Comparison of ENCODE assay signal across 8 cellular contexts in the genomic region with DNA sequence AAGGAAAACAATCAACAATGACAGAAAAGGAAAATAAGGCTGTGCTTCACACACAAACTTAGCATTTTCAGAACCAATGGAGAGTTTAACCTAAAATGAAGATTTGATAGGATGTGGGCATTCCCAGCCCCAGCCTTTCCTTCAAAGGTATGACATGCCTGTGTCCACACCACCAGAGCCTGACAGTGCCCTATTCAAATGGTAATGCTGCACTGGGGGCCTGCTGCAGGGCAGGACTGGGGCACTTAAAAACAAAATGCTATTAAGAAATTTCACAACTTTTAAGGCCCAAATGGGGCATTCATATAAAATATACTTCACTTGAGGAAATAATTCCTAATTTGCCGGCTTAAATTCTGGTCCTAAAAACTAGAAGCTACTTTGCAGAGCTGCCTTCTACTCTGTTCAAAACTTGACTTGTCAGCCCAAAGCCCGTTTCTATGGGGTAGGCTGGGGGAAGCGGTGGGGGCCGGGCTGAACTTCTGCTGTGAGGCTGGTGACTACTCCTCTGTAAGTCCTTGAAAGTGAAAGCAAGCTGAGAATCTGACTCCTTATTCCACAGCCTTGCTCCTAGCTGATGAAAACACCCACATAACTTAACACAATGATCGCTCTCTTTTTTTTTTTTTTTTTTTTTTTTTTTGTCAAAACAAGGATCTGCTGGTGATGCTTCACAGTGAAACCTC. TPM values are rescaled to one million over a fixed set of nuclear protein-coding genes. Genes with fewer than 3 reads are reported as not detected.
DNase-seq lines count a peak whose midpoint lies in the region; ATAC-seq and TF ChIP-seq lines count a peak whose summit lies in the region.

No MANE protein-coding gene starts in this region.

- H3K36me3 ChIP-seq in cardiac muscle cell, result peaks cover 41% of the 10 kb centered on the region

- H3K4me3 ChIP-seq in cardiac muscle cell, result no peak overlapping the region

- intact Hi-C loops in Right ventricle myocardium inferior (cut with DNase I), result loop anchor here (5.0 kb wide), 1 partner anchor 65 kb away; no protein-coding TSS in a partner anchor

- H3K27me3 ChIP-seq in cardiac muscle cell, result no peaks in the 10 kb centered on the region

- no peaks in the 10 kb centered on the region for H3K9me3 ChIP-seq in cardiac muscle cell (ENCODE audit: low read depth)

- peak in 1 of 2 donors; percentile 35 for DNase-seq in cardiac muscle cell (ENCODE audit: low read depth in 1 of 2, low spot score in 1 of 2)
- DNase-seq in Right ventricle myocardium inferior (ENCODE audit: missing footprints), result no peak
- DNase-seq in amniotic epithelial cell (ENCODE audit: low read depth), result peak; percentile 59
- DNase-seq in iris pigment epithelial cell (ENCODE audit: low read depth), result peak; percentile 79
- peak in 15 of 49 donors; percentile 4 to 40 (median 22) for DNase-seq in substantia nigra (lab: John Stamatoyannopoulos, UW)
- DNase-seq in activated gamma-delta T cell (lab: John Stamatoyannopoulos, UW), result no peak
- no peak for DNase-seq in HT-29 (ENCODE audit: low spot score)
- DNase-seq in erythroblast (lab: John Stamatoyannopoulos, UW), result no peak

- no peak for TF ChIP-seq CTCF in cardiac muscle cell (IDR thresholded peaks at IDR 0.05; ENCODE audit: low read depth, low read length)

- no peak for TF ChIP-seq POLR2A in erythroblast (IDR thresholded peaks at IDR 0.05; ENCODE audit: low read length)

- H3K4me1 ChIP-seq in cardiac muscle cell (ENCODE audit: low read depth), result no peaks in the 10 kb centered on the region

- H3K27ac ChIP-seq in cardiac muscle cell (peak overlapping the region; percentile 38), substantia nigra (ENCODE audit: low read depth, low read length, poor library complexity, severe bottlenecking) (peak overlapping the region; percentile 1)

- ATAC-seq in Right ventricle myocardium inferior, result no peak

RNA-seq across cellular contexts. Expression of a gene that starts 31.0 kb away (rescaled TPM):
- 112 and 119 TPM in 2 replicates for total RNA-seq in cardiac muscle cell
- 70.9 and 73.6 TPM in 2 replicates for polyA plus RNA-seq in cardiac muscle cell
- total RNA-seq in Right ventricle myocardium inferior, result 48.1 TPM
- 864 and 898 TPM in 2 replicates for total RNA-seq in HT-29 (2014; rRNA removed; shearing (Covaris generic))

Comparison
In these comparisons a context has a peak if more than half of its experiments do, and no peak if none do; other contexts are left out.
1. DNase-seq: peak in amniotic epithelial cell (single experiment) and iris pigment epithelial cell (single experiment); none in Right ventricle myocardium inferior (single experiment), activated gamma-delta T cell (single experiment), HT-29 (single experiment) and erythroblast (0 of 2).